ENCODE assay signal across 25 cellular contexts in the genomic region with DNA sequence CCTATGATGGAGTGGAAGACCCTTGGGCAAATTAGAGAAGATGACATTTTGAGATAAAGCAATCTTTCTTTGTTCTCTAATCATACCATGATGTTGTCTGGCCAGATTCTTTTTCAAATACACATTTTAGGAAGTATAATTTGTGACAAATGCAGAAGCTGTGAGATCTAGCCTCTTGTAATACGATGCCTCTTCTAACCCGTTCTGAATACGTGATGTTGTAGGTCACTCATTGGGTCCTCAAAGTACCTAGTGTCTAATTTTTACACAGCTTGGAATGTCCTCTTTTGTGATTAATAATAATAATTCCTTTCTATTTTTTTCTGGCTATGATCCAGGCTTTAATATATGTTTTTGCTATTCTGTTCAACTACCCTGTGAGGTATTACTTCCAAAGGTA.
"Had no signal": no experiment of that assay in that cellular context is flagged by ENCODE, and none has a peak within 500 bp of the region (broad histone marks: within the 10 kb centered on the region; RNA-seq: fewer than 3 reads in every experiment).

No MANE protein-coding gene starts in this region.

- H3K4me1 ChIP-seq: esophagus squamous epithelium, lower lobe of right lung, pancreas, tibial artery had no signal

- H3K9me3 Mint-ChIP-seq: activated naive CD8-positive, alpha-beta T cell treated with anti-CD3 and anti-CD28 coated beads, Interleukin-2, amount 10 ng/mL, durations not matched to agents 7 days and 5 days; natural killer cell had no signal

- H3K4me1 Mint-ChIP-seq: activated naive CD8-positive, alpha-beta T cell treated with anti-CD3 and anti-CD28 coated beads, Interleukin-2, amount 10 ng/mL, durations not matched to agents 7 days and 5 days; natural killer cell had no signal

- H3K4me3 ChIP-seq: esophagus squamous epithelium, heart right ventricle, lower lobe of right lung, pancreas, psoas muscle, right atrium auricular region, tibial artery had no signal

- H3K36me3 ChIP-seq: esophagus squamous epithelium, heart right ventricle, lower lobe of right lung, neutrophil, pancreas, right atrium auricular region, tibial artery had no signal

- H3K9me3 ChIP-seq: esophagus squamous epithelium, lower lobe of right lung, neutrophil, pancreas, psoas muscle, tibial artery had no signal

- ATAC-seq: left lobe of liver; lower lobe of right lung; natural killer cell; pancreas; psoas muscle; stimulated activated naive CD8-positive, alpha-beta T cell treated with anti-CD3 and anti-CD28 coated beads, Interleukin-15, Interleukin-2, amounts not matched to agents 100 U/mL and 50 U/mL, for 24 hours had no signal

- H3K27me3 Mint-ChIP-seq: activated CD4-positive, alpha-beta memory T cell treated with anti-CD3 and anti-CD28 coated beads for 36 hours; activated naive CD8-positive, alpha-beta T cell treated with anti-CD3 and anti-CD28 coated beads, Interleukin-2, amount 10 ng/mL, durations not matched to agents 7 days and 5 days had no signal

- H3K27ac Mint-ChIP-seq: activated CD4-positive, alpha-beta memory T cell treated with anti-CD3 and anti-CD28 coated beads for 36 hours; activated naive CD4-positive, alpha-beta T cell treated with anti-CD3 and anti-CD28 coated beads for 36 hours; activated naive CD8-positive, alpha-beta T cell treated with anti-CD3 and anti-CD28 coated beads, Interleukin-2, amount 10 ng/mL, durations not matched to agents 7 days and 5 days; natural killer cell; T-helper 1 cell treated with Interleukin-12 subunit alpha and Interleukin-12 subunit beta and Interleukin-4 antibody, amounts not matched to agents 30 μg/mL and 1 μg/mL, for 36 hours had no signal

- H3K27ac ChIP-seq: esophagus squamous epithelium, lower lobe of right lung, neutrophil, pancreas, psoas muscle, tibial artery had no signal

- H3K36me3 Mint-ChIP-seq: activated CD4-positive, alpha-beta memory T cell treated with anti-CD3 and anti-CD28 coated beads for 36 hours; activated naive CD8-positive, alpha-beta T cell treated with anti-CD3 and anti-CD28 coated beads, Interleukin-2, amount 10 ng/mL, durations not matched to agents 7 days and 5 days; natural killer cell had no signal

- H3K27me3 ChIP-seq: esophagus squamous epithelium, heart right ventricle, neutrophil, pancreas, right atrium auricular region, tibial artery had no signal

- H3K4me3 Mint-ChIP-seq: activated CD4-positive, alpha-beta memory T cell treated with anti-CD3 and anti-CD28 coated beads for 36 hours; activated naive CD4-positive, alpha-beta T cell treated with anti-CD3 and anti-CD28 coated beads for 36 hours; activated naive CD8-positive, alpha-beta T cell treated with anti-CD3 and anti-CD28 coated beads, Interleukin-2, amount 10 ng/mL, durations not matched to agents 7 days and 5 days; natural killer cell; T-helper 1 cell treated with Interleukin-12 subunit alpha and Interleukin-12 subunit beta and Interleukin-4 antibody, amounts not matched to agents 30 μg/mL and 1 μg/mL, for 36 hours had no signal

- DNase-seq: activated CD4-positive, alpha-beta memory T cell treated with anti-CD3 and anti-CD28 coated beads for 36 hours; activated CD4-positive, alpha-beta T cell treated with anti-CD3 and anti-CD28 coated beads for 4 hours; activated CD4-positive, CD25-positive, alpha-beta regulatory T cell; activated effector memory CD4-positive, alpha-beta T cell treated with Interleukin-2 at 50 U/mL for 16 hours; activated naive CD4-positive, alpha-beta T cell treated with anti-CD3 and anti-CD28 coated beads for 36 hours; activated naive CD8-positive, alpha-beta T cell treated with anti-CD3 and anti-CD28 coated beads, Interleukin-2, amount 10 ng/mL, durations not matched to agents 7 days and 5 days; activated T-cell treated with anti-CD3 and anti-CD28 coated beads, Interleukin-2, amount 50 U/mL, for 48 hours; central memory CD4-positive, alpha-beta T cell; effector memory CD4-positive, alpha-beta T cell; esophagus squamous epithelium; lower lobe of right lung; midbrain; natural killer cell; pancreas; stimulated activated CD4-positive, alpha-beta T cell treated with anti-CD3 and anti-CD28 coated beads, Interleukin-12 subunit alpha, Interleukin-12 subunit beta, amount 100 ng/mL, for 4 hours; stimulated activated CD4-positive, alpha-beta T cell treated with anti-CD3 and anti-CD28 coated beads, Interleukin-4, amount 100 ng/mL, for 4 hours; stimulated activated naive CD8-positive, alpha-beta T cell treated with anti-CD3 and anti-CD28 coated beads, Interleukin-15, Interleukin-2, amounts not matched to agents 100 U/mL and 50 U/mL, for 24 hours; substantia nigra; tibial artery had no signal
